8 cellular contexts compared by ENCODE assay signal in genomic region chr9:109918359-109919163, GRCh38.
A peak's percentile ranks its signal among the peaks of the same experiment; 100 is the strongest.
DNase-seq lines count a peak whose midpoint lies in the region; ATAC-seq and TF ChIP-seq lines count a peak whose summit lies in the region.

No MANE protein-coding gene starts in this region.

- H3K9me3 ChIP-seq in aorta (ENCODE audit: control insufficient read depth, low read length), result no peaks in the 10 kb centered on the region

- peak overlapping the region; percentile 100 for H3K27ac Mint-ChIP-seq in activated T-helper 2 cell treated with anti-CD3 and anti-CD28 coated beads, Interferon-gamma antibody, Interleukin-2, Interleukin-4, amounts not matched to agents 10 μg/mL and 5 μg/mL and 100 μg/mL, durations not matched to agents 14 hours and 24 hours and 36 hours

- TF ChIP-seq POLR2A in GM18505 (IDR thresholded peaks at IDR 0.05; ENCODE audit: borderline replicate concordance, extremely low read depth, insufficient read depth, insufficient read length), result peak; percentile 18

- ATAC-seq in GM18505 (IDR thresholded peaks at IDR 0.05; ENCODE audit: unreplicated experiment) (peak; percentile 70), aorta (ENCODE audit: low FRiP score) (no peak)

- WGBS in aorta, 2 donors, result 41 to 42% methylated on average over 11 of the region's 11 CpGs

- no peaks in the 10 kb centered on the region for H3K27me3 Mint-ChIP-seq in activated T-helper 2 cell treated with anti-CD3 and anti-CD28 coated beads, Interferon-gamma antibody, Interleukin-2, Interleukin-4, amounts not matched to agents 10 μg/mL and 5 μg/mL and 100 μg/mL, durations not matched to agents 14 hours and 24 hours and 36 hours (ENCODE audit: low read depth)

- H3K9me3 Mint-ChIP-seq in activated T-helper 2 cell treated with anti-CD3 and anti-CD28 coated beads, Interferon-gamma antibody, Interleukin-2, Interleukin-4, amounts not matched to agents 10 μg/mL and 5 μg/mL and 100 μg/mL, durations not matched to agents 14 hours and 24 hours and 36 hours, result peaks cover 3% of the 10 kb centered on the region

- H3K27me3 ChIP-seq in aorta (ENCODE audit: control insufficient read depth in 1 of 2, insufficient read depth in 2 of 2, low read length in 1 of 2), result no peaks in the 10 kb centered on the region

- H3K4me1 Mint-ChIP-seq in activated T-helper 2 cell treated with anti-CD3 and anti-CD28 coated beads, Interferon-gamma antibody, Interleukin-2, Interleukin-4, amounts not matched to agents 10 μg/mL and 5 μg/mL and 100 μg/mL, durations not matched to agents 14 hours and 24 hours and 36 hours (ENCODE audit: low read depth), result peaks cover 61% of the 10 kb centered on the region

- peaks cover 2 to 6% of the 10 kb centered on the region in 2 donors for H3K4me1 ChIP-seq in aorta (ENCODE audit: control insufficient read depth in 1 of 2, insufficient read depth in 2 of 2, low read length in 2 of 2)

- no peaks in the 10 kb centered on the region for H3K36me3 Mint-ChIP-seq in activated T-helper 2 cell treated with anti-CD3 and anti-CD28 coated beads, Interferon-gamma antibody, Interleukin-2, Interleukin-4, amounts not matched to agents 10 μg/mL and 5 μg/mL and 100 μg/mL, durations not matched to agents 14 hours and 24 hours and 36 hours (ENCODE audit: low read depth)

- peaks cover 0 to 2% of the 10 kb centered on the region in 2 donors for H3K36me3 ChIP-seq in aorta (ENCODE audit: control insufficient read depth in 1 of 2, insufficient read depth in 2 of 2, low read length in 1 of 2)

- peak overlapping the region; percentile 84 for H3K4me3 Mint-ChIP-seq in activated T-helper 2 cell treated with anti-CD3 and anti-CD28 coated beads, Interferon-gamma antibody, Interleukin-2, Interleukin-4, amounts not matched to agents 10 μg/mL and 5 μg/mL and 100 μg/mL, durations not matched to agents 14 hours and 24 hours and 36 hours (ENCODE audit: low read depth)

- intact Hi-C loops in activated T-helper 2 cell treated with anti-CD3 and anti-CD28 coated beads, Interferon-gamma antibody, Interleukin-2, Interleukin-4, amounts not matched to agents 10 μg/mL and 5 μg/mL and 100 μg/mL, durations not matched to agents 14 hours and 24 hours and 36 hours (cut with micrococcal nuclease), result loop anchor here (1.0 kb wide), 10 partner anchors 16 to 230 kb away; no protein-coding TSS in a partner anchor
- intact Hi-C loops in aorta (cut with DNase I), result no loop called here

- H3K27ac ChIP-seq in aorta (ENCODE audit: low read depth in 1 of 2, low read length in 2 of 2), result peak overlapping the region in 1 of 2 donors; percentile 52

- H3K4me3 ChIP-seq in aorta (ENCODE audit: low read length in 2 of 2), result no peak overlapping the region

- peak; percentile 27 for DNase-seq in HCEC 1CT
- peak; percentile 68 for DNase-seq in NCI-H1417 treated with DMSO at 0.1 percent for 48 hours (lab: John Stamatoyannopoulos, UW)
- DNase-seq in activated T-helper 2 cell treated with anti-CD3 and anti-CD28 coated beads, Interferon-gamma antibody, Interleukin-2, Interleukin-4, amounts not matched to agents 10 μg/mL and 5 μg/mL and 100 μg/mL, durations not matched to agents 14 hours and 24 hours and 36 hours (ENCODE audit: low spot score), result peak; percentile 56
- DNase-seq in stimulated activated CD4-positive, alpha-beta T cell treated with anti-CD3 and anti-CD28 coated beads, Interleukin-15, amount 100 ng/mL, for 48 hours (ENCODE audit: low read depth in 2 of 2), result peak; percentile 33 to 61
- DNase-seq in hepatic stellate cell (ENCODE audit: low spot score), result no peak
- DNase-seq in OCI-M2 (lab: John Stamatoyannopoulos, UW; ENCODE audit: unreplicated experiment), result no peak
- no peak for DNase-seq in aorta

Comparison
In these comparisons a context has a peak if more than half of its experiments do, and no peak if none do; other contexts are left out.
1. DNase-seq: peak in HCEC 1CT (single experiment), NCI-H1417 treated with DMSO at 0.1 percent for 48 hours (single experiment), activated T-helper 2 cell treated with anti-CD3 and anti-CD28 coated beads, Interferon-gamma antibody, Interleukin-2, Interleukin-4, amounts not matched to agents 10 μg/mL and 5 μg/mL and 100 μg/mL, durations not matched to agents 14 hours and 24 hours and 36 hours (single experiment) and stimulated activated CD4-positive, alpha-beta T cell treated with anti-CD3 and anti-CD28 coated beads, Interleukin-15, amount 100 ng/mL, for 48 hours (2 of 2); none in hepatic stellate cell (single experiment), OCI-M2 (single experiment) and aorta (0 of 2).